In the genomic region with DNA sequence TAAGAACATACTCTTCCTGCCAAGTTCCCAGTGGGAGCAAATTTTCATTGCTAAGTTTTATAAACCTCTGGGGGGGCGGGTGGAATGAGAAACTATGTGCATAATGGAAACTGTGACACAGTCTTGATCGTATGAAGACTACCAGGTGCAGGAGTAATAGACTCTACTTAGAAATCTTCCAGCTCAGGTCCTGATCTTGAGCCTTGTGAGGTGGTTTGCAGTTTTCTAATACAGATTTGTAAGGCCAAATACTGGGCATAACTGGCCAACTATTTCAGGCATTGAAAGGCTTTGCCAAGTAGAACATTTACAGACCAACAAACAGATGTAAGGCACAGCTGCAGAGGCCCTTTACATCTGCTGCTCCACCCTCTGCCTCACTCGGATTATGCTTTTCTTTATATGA, we compare ENCODE assay signal across 10 cellular contexts.
DNase-seq lines count a peak whose midpoint lies in the region; ATAC-seq and TF ChIP-seq lines count a peak whose summit lies in the region.
"Had no signal": no experiment of that assay in that cellular context is flagged by ENCODE, and none has a peak within 500 bp of the region (broad histone marks: within the 10 kb centered on the region; RNA-seq: fewer than 3 reads in every experiment).

No MANE protein-coding gene starts in this region.

- H3K4me2 ChIP-seq in neuronal stem cell (ENCODE audit: insufficient read depth, low read length, poor library complexity, severe bottlenecking) = no peak overlapping the region

- no peaks in the 10 kb centered on the region for H3K36me3 Mint-ChIP-seq in stimulated activated effector memory CD8-positive, alpha-beta T cell treated with anti-CD3 and anti-CD28 coated beads, Interleukin-12 subunit alpha, Interleukin-12 subunit beta, amount 100 ng/mL, for 72 hours

- no peak overlapping the region for H4K91ac ChIP-seq in neuronal stem cell (ENCODE audit: low read depth, low read length, poor library complexity)

- no peak overlapping the region for H3K4me3 ChIP-seq in esophagus muscularis mucosa
- no peak overlapping the region for H3K4me3 ChIP-seq in subcutaneous abdominal adipose tissue (ENCODE audit: low read depth in 1 of 5, low read length in 5 of 5)
- no peak overlapping the region for H3K4me3 ChIP-seq in neuronal stem cell (ENCODE audit: low read length in 2 of 2)

- H3K79me1 ChIP-seq in neuronal stem cell (ENCODE audit: low read depth, low read length) = no peaks in the 10 kb centered on the region

- DNase-seq in esophagus muscularis mucosa (ENCODE audit: extremely low spot score) (no peak), ureter (ENCODE audit: low spot score) (no peak), GM19240 (ENCODE audit: insufficient read length, low spot score) (no peak), neuronal stem cell (ENCODE audit: low spot score) (no peak)
- no peak for DNase-seq in stimulated activated effector memory CD8-positive, alpha-beta T cell treated with anti-CD3 and anti-CD28 coated beads, Interleukin-12 subunit alpha, Interleukin-12 subunit beta, amount 100 ng/mL, for 72 hours (ENCODE audit: low spot score in 2 of 2)
- DNase-seq: HCEC 1CT, mammary epithelial cell had no signal

- H3K4me3 Mint-ChIP-seq in stimulated activated effector memory CD8-positive, alpha-beta T cell treated with anti-CD3 and anti-CD28 coated beads, Interleukin-12 subunit alpha, Interleukin-12 subunit beta, amount 100 ng/mL, for 72 hours = no peak overlapping the region

- WGBS in esophagus muscularis mucosa = 17% methylated on average over 3 of the region's 3 CpGs
- no CpG with 5 or more reads among the region's 3 CpGs for WGBS in neuronal stem cell (ENCODE audit: extremely low coverage in 2 of 2, insufficient read length in 2 of 2, insufficient replicate concordance in 1 of 2), 2 donors

- H3K4me1 ChIP-seq in esophagus muscularis mucosa = peaks cover 18 to 33% (median 30%) of the 10 kb centered on the region in 4 donors
- H3K4me1 ChIP-seq in subcutaneous abdominal adipose tissue (ENCODE audit: control insufficient read depth in 5 of 5, insufficient read depth in 5 of 5, low read length in 5 of 5) = peaks cover 0 to 41% (median 32%) of the 10 kb centered on the region in 5 donors
- H3K4me1 ChIP-seq in neuronal stem cell (ENCODE audit: control insufficient read depth in 2 of 2, insufficient read depth in 1 of 2, low read depth in 1 of 2, low read length in 2 of 2) = peaks cover 6 to 18% of the 10 kb centered on the region in 2 donors

- H3K4me1 Mint-ChIP-seq in stimulated activated effector memory CD8-positive, alpha-beta T cell treated with anti-CD3 and anti-CD28 coated beads, Interleukin-12 subunit alpha, Interleukin-12 subunit beta, amount 100 ng/mL, for 72 hours = no peaks in the 10 kb centered on the region

- no peak overlapping the region for H2BK15ac ChIP-seq in neuronal stem cell (ENCODE audit: low read length)

- peak overlapping the region; percentile 18 to 67 (median 60) for H3K27ac ChIP-seq in esophagus muscularis mucosa (replicated peaks in 1 of 4)
- peak overlapping the region; percentile 7 for H3K27ac ChIP-seq in subcutaneous abdominal adipose tissue (ENCODE audit: low read depth, low read length)
- H3K27ac ChIP-seq in neuronal stem cell (replicated peaks; ENCODE audit: low read length) = no peak overlapping the region

- no peak overlapping the region for H2BK5ac ChIP-seq in neuronal stem cell (ENCODE audit: low read length)

- H3K36me3 ChIP-seq in esophagus muscularis mucosa (peaks cover 0 to 34% (median 12%) of the 10 kb centered on the region in 4 donors), subcutaneous abdominal adipose tissue (ENCODE audit: control insufficient read depth in 5 of 5, insufficient read depth in 5 of 5, low read length in 5 of 5) (peaks cover 0 to 26% (median 11%) of the 10 kb centered on the region in 5 donors), neuronal stem cell (replicated peaks in 1 of 2; ENCODE audit: control insufficient read depth in 2 of 2, insufficient read depth in 2 of 2, low read length in 2 of 2) (peaks cover 7 to 84% of the 10 kb centered on the region in 2 donors)

- H3K14ac ChIP-seq in neuronal stem cell (ENCODE audit: low read length) = no peak overlapping the region

- TF ChIP-seq POLR2A in esophagus muscularis mucosa (IDR thresholded peaks at IDR 0.05; ENCODE audit: low read depth) = no peak

- no peak overlapping the region for H2BK12ac ChIP-seq in neuronal stem cell (ENCODE audit: low read length)

- H4K8ac ChIP-seq in neuronal stem cell (ENCODE audit: low read depth, low read length) = no peak overlapping the region

- intact Hi-C loops in esophagus muscularis mucosa (cut with DNase I) = no loop called here

- no peak overlapping the region for H3K23ac ChIP-seq in neuronal stem cell (ENCODE audit: low read depth, low read length, poor library complexity)

- no peak overlapping the region for H2BK120ac ChIP-seq in neuronal stem cell (ENCODE audit: low read depth, low read length)

- ATAC-seq in GM19397 (IDR thresholded peaks at IDR 0.05; ENCODE audit: unreplicated experiment) (peak; percentile 60), HG03135 (IDR thresholded peaks at IDR 0.05; ENCODE audit: unreplicated experiment) (peak; percentile 53)
- ATAC-seq in stimulated activated effector memory CD8-positive, alpha-beta T cell treated with anti-CD3 and anti-CD28 coated beads, Interleukin-12 subunit alpha, Interleukin-12 subunit beta, amount 100 ng/mL, for 72 hours = no peak

- H2AK5ac ChIP-seq in neuronal stem cell (ENCODE audit: low read depth, low read length) = no peak overlapping the region

- no peak overlapping the region for H2AFZ ChIP-seq in neuronal stem cell (ENCODE audit: low read length)

- no peaks in the 10 kb centered on the region for H3K9me3 ChIP-seq in esophagus muscularis mucosa
- H3K9me3 ChIP-seq in subcutaneous abdominal adipose tissue (ENCODE audit: control insufficient read depth in 5 of 5, low read length in 5 of 5) = no peaks in the 10 kb centered on the region
- H3K9me3 ChIP-seq in neuronal stem cell (replicated peaks in 1 of 2; ENCODE audit: control insufficient read depth in 2 of 2, insufficient read depth in 1 of 2, low read depth in 1 of 2, low read length in 2 of 2) = peaks cover 0 to 8% of the 10 kb centered on the region in 2 donors

- no peak overlapping the region for H3K27ac Mint-ChIP-seq in stimulated activated effector memory CD8-positive, alpha-beta T cell treated with anti-CD3 and anti-CD28 coated beads, Interleukin-12 subunit alpha, Interleukin-12 subunit beta, amount 100 ng/mL, for 72 hours

- TF ChIP-seq EP300 in esophagus muscularis mucosa (IDR thresholded peaks at IDR 0.05) = no peak

- no peak overlapping the region for H3K18ac ChIP-seq in neuronal stem cell (ENCODE audit: low read length)

- H3K9me3 Mint-ChIP-seq in stimulated activated effector memory CD8-positive, alpha-beta T cell treated with anti-CD3 and anti-CD28 coated beads, Interleukin-12 subunit alpha, Interleukin-12 subunit beta, amount 100 ng/mL, for 72 hours = peaks cover 3% of the 10 kb centered on the region

- H3K4ac ChIP-seq in neuronal stem cell (ENCODE audit: low read length) = no peak overlapping the region

- H3K27me3 ChIP-seq in esophagus muscularis mucosa = no peaks in the 10 kb centered on the region
- H3K27me3 ChIP-seq in subcutaneous abdominal adipose tissue (ENCODE audit: control insufficient read depth in 5 of 5, insufficient read depth in 4 of 5, low read length in 5 of 5) = no peaks in the 10 kb centered on the region
- no peaks in the 10 kb centered on the region for H3K27me3 ChIP-seq in neuronal stem cell (ENCODE audit: control insufficient read depth in 3 of 3, insufficient read depth in 3 of 3, low read depth in 1 of 3, low read length in 3 of 3)

- H3K9ac ChIP-seq in subcutaneous abdominal adipose tissue (ENCODE audit: low read length in 5 of 5) (peak overlapping the region in 2 of 5 donors; percentile 21 to 38), neuronal stem cell (ENCODE audit: low read depth, low read length, poor library complexity) (no peak overlapping the region)

- TF ChIP-seq CTCF in esophagus muscularis mucosa (IDR thresholded peaks at IDR 0.05) = no peak
